1 cellular context compared by ENCODE assay signal in the genomic region with DNA sequence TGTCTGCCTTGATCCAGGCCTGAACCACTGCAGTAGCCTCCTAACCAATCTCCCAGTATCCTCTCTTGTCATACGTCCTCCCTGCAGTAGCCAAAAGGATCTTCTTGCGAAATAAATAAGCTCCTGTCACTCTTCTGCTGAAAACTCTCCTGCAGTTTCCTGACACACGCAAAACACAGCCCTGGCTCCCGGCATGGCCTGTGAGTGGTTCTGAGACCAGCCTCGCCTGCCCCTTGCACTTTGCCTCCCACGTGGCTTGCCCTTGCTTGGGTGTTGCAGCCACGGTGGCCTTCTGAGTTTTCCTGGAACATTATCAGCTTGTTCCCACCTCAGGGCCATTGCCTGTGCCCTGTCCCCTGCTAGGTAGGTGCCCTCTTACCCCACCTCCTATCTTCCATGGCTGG.
TF ChIP-seq lines count a peak whose summit lies in the region.

No MANE protein-coding gene starts in this region.

TF ChIP-seq in HepG2, 621 proteins besides CTCF, POLR2A, EP300 and RAD21 (continued from another document and continues in another):
- TF ChIP-seq ZNF766 (CRISPR knock-in tag; IDR thresholded peaks at IDR 0.05; ENCODE audit: borderline replicate concordance) (peak; percentile 96), ZNF781 (CRISPR knock-in tag; IDR thresholded peaks at IDR 0.05; ENCODE audit: borderline replicate concordance, not compliant biosample characterization) (no peak), RFXAP (CRISPR knock-in tag; IDR thresholded peaks at IDR 0.05; ENCODE audit: borderline replicate concordance) (no peak; the same call in 1 of the 2 replicates), RNF219 (CRISPR knock-in tag; IDR thresholded peaks at IDR 0.05) (no peak), EED (CRISPR knock-in tag; IDR thresholded peaks at IDR 0.05) (no peak), ZNF792 (CRISPR knock-in tag; IDR thresholded peaks at IDR 0.05) (peak; percentile 39; the same call in 1 of the 2 replicates), BORCS8-MEF2B (CRISPR knock-in tag; IDR thresholded peaks at IDR 0.05) (peak; percentile 86), NFAT5 (CRISPR knock-in tag; IDR thresholded peaks at IDR 0.05) (peak; percentile 48; the same call in 1 of the 2 replicates), WIZ (CRISPR knock-in tag; IDR thresholded peaks at IDR 0.05) (no peak), KAT7 (CRISPR knock-in tag; IDR thresholded peaks at IDR 0.05; ENCODE audit: borderline replicate concordance) (no peak), ZNF253 (CRISPR knock-in tag; IDR thresholded peaks at IDR 0.05; ENCODE audit: borderline replicate concordance) (no peak), MAF1 (CRISPR knock-in tag; IDR thresholded peaks at IDR 0.05; ENCODE audit: borderline replicate concordance) (no peak), ZNF556 (CRISPR knock-in tag; IDR thresholded peaks at IDR 0.05; ENCODE audit: borderline replicate concordance) (no peak), ZNF546 (CRISPR knock-in tag; conservative IDR thresholded peaks at IDR 0.05) (no peak), HMGXB4 (CRISPR knock-in tag; IDR thresholded peaks at IDR 0.05; ENCODE audit: borderline replicate concordance in 1 of 2, low read depth in 1 of 2) (peak in 1 of 2 experiments; percentile 50; a peak in 2 of 4 replicates), RFX5 (IDR thresholded peaks at IDR 0.05; ENCODE audit: low read depth, low read length) (no peak), ZNF816 (CRISPR knock-in tag; IDR thresholded peaks at IDR 0.05; ENCODE audit: borderline replicate concordance) (no peak; the same call in 1 of the 2 replicates), FOXK2 (IDR thresholded peaks at IDR 0.05) (peak; percentile 77), YEATS4 (CRISPR knock-in tag; IDR thresholded peaks at IDR 0.05; ENCODE audit: borderline replicate concordance) (peak; percentile 89), ZNF747 (CRISPR knock-in tag; IDR thresholded peaks at IDR 0.05; ENCODE audit: borderline replicate concordance) (peak; percentile 41; the same call in 1 of the 2 replicates), ETV5 (CRISPR knock-in tag; IDR thresholded peaks at IDR 0.05; ENCODE audit: borderline replicate concordance) (peak; percentile 45; the same call in 1 of the 2 replicates), EEA1 (CRISPR knock-in tag; IDR thresholded peaks at IDR 0.05; ENCODE audit: borderline replicate concordance) (no peak), NRL (CRISPR knock-in tag; IDR thresholded peaks at IDR 0.05; ENCODE audit: borderline replicate concordance) (0 out of 2 replicates have a peak, but pooled peaks have one; percentile 18), MYPOP (CRISPR knock-in tag; IDR thresholded peaks at IDR 0.05) (0 out of 2 replicates have a peak, but pooled peaks have one; percentile 25), MBD4 (IDR thresholded peaks at IDR 0.05; ENCODE audit: borderline replicate concordance, low read length) (no peak), ZNF121 (CRISPR knock-in tag; IDR thresholded peaks at IDR 0.05) (no peak), ZNF775 (CRISPR knock-in tag; IDR thresholded peaks at IDR 0.05; ENCODE audit: borderline replicate concordance) (no peak), GABPB1 (CRISPR knock-in tag; IDR thresholded peaks at IDR 0.05) (peak; percentile 60), MLLT10 (CRISPR knock-in tag; IDR thresholded peaks at IDR 0.05) (no peak), HNRNPUL1 (IDR thresholded peaks at IDR 0.05; ENCODE audit: low read depth, low read length) (no peak), CSRNP1 (CRISPR knock-in tag; IDR thresholded peaks at IDR 0.05) (0 out of 2 replicates have a peak, but pooled peaks have one; percentile 52)
- TF ChIP-seq, protein P1, sequence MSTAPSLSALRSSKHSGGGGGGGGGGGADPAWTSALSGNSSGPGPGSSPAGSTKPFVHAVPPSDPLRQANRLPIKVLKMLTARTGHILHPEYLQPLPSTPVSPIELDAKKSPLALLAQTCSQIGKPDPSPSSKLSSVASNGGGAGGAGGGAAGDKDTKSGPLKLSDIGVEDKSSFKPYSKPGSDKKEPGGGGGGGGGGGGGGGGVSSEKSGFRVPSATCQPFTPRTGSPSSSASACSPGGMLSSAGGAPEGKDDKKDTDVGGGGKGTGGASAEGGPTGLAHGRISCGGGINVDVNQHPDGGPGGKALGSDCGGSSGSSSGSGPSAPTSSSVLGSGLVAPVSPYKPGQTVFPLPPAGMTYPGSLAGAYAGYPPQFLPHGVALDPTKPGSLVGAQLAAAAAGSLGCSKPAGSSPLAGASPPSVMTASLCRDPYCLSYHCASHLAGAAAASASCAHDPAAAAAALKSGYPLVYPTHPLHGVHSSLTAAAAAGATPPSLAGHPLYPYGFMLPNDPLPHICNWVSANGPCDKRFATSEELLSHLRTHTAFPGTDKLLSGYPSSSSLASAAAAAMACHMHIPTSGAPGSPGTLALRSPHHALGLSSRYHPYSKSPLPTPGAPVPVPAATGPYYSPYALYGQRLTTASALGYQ (CRISPR knock-in tag; IDR thresholded peaks at IDR 0.05): no peak
- TF ChIP-seq, protein P2, sequence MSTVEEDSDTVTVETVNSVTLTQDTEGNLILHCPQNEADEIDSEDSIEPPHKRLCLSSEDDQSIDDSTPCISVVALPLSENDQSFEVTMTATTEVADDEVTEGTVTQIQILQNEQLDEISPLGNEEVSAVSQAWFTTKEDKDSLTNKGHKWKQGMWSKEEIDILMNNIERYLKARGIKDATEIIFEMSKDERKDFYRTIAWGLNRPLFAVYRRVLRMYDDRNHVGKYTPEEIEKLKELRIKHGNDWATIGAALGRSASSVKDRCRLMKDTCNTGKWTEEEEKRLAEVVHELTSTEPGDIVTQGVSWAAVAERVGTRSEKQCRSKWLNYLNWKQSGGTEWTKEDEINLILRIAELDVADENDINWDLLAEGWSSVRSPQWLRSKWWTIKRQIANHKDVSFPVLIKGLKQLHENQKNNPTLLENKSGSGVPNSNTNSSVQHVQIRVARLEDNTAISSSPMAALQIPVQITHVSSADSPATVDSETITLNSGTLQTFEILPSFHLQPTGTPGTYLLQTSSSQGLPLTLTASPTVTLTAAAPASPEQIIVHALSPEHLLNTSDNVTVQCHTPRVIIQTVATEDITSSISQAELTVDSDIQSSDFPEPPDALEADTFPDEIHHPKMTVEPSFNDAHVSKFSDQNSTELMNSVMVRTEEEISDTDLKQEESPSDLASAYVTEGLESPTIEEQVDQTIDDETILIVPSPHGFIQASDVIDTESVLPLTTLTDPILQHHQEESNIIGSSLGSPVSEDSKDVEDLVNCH (CRISPR knock-in tag; IDR thresholded peaks at IDR 0.05): no peak
- TF ChIP-seq, protein P3, sequence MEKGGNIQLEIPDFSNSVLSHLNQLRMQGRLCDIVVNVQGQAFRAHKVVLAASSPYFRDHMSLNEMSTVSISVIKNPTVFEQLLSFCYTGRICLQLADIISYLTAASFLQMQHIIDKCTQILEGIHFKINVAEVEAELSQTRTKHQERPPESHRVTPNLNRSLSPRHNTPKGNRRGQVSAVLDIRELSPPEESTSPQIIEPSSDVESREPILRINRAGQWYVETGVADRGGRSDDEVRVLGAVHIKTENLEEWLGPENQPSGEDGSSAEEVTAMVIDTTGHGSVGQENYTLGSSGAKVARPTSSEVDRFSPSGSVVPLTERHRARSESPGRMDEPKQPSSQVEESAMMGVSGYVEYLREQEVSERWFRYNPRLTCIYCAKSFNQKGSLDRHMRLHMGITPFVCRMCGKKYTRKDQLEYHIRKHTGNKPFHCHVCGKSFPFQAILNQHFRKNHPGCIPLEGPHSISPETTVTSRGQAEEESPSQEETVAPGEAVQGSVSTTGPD (CRISPR knock-in tag; IDR thresholded peaks at IDR 0.05): 0 out of 2 replicates have a peak, but pooled peaks have one; percentile 28
